Comparison of ENCODE assay signal across 12 cellular contexts in the genomic region with DNA sequence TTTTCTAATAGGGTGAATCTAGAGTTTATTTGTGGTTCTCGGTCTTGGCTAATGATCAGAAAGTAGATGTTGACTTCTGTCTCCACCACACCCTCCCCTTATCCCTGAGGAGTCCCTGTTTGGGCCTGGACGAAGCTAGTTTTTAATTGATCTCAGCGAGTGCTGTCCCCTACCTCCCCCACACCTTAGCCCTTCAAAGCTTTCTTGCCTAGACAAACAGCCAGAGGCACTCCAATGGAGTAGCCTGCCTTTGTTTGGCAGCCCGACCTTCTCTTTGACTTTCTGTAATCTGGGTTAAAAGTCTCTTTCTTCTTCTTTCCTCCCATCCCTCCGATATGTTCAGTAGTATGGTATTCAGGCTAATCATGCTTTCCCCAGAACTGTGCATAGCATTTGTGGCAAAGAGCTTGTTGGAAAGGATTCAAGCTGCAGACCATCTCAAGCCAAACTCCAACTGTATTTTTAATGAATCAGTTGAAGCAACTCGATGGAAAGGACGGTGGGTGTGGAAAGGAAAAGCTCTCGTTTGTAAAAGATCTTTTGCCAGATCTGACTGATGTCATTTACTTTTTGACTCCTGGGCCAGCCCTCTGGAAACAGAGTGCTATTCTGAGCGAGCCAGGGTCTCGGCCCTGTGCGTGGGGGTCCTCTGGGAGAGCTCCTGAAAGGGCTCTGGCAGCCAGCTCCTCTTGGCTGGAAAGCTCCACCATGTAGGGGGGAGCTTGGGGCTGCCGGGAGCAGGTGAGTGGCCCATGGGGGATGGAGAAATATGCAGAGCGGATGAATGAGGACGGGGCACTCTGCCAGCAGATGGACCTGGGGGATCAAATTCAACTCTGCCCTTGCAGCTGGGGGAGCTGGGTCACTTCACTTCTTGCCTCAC. TPM values are rescaled to one million over a fixed set of nuclear protein-coding genes. Genes with fewer than 3 reads are reported as not detected.
A peak's percentile ranks its signal among the peaks of the same experiment; 100 is the strongest.
DNase-seq lines count a peak whose midpoint lies in the region; ATAC-seq and TF ChIP-seq lines count a peak whose summit lies in the region.
"Had no signal": no experiment of that assay in that cellular context is flagged by ENCODE, and none has a peak within 500 bp of the region (broad histone marks: within the 10 kb centered on the region; RNA-seq: fewer than 3 reads in every experiment).

No MANE protein-coding gene starts in this region.

- intact Hi-C loops in left cardiac atrium (cut with DNase I), result no loop called here

- no peak for TF ChIP-seq CTCF in astrocyte of the spinal cord (IDR thresholded peaks at IDR 0.05; ENCODE audit: low read depth, low read length)
- TF ChIP-seq CTCF in tibial nerve (IDR thresholded peaks at IDR 0.05), result no peak

- no peak for TF ChIP-seq EP300 in tibial nerve (IDR thresholded peaks at IDR 0.05)

- in situ Hi-C loops in astrocyte of the spinal cord (cut with HindIII; ENCODE audit: low sequenced_read_pairs), result no loop called here

- H3K27ac ChIP-seq in tibial nerve, result peak overlapping the region in 3 of 4 donors; percentile 3 to 74 (median 66)
- H3K27ac ChIP-seq: testis had no signal

- H3K27me3 ChIP-seq in tibial nerve, result no peaks in the 10 kb centered on the region
- H3K27me3 ChIP-seq: testis had no signal

- H3K4me3 ChIP-seq in astrocyte of the spinal cord (ENCODE audit: low read depth, low read length) (no peak overlapping the region), tibial nerve (no peak overlapping the region)
- H3K4me3 ChIP-seq: testis had no signal

- ATAC-seq in left cardiac atrium (peak in 1 of 2 donors; percentile 26), HG02678 (IDR thresholded peaks at IDR 0.05; ENCODE audit: unreplicated experiment) (no peak), HG02981 (IDR thresholded peaks at IDR 0.05; ENCODE audit: unreplicated experiment) (no peak)

- DNase-seq in NCI-H128 (lab: John Stamatoyannopoulos, UW; ENCODE audit: unreplicated experiment) (peak; percentile 8), astrocyte of the spinal cord (ENCODE audit: low read depth, low spot score) (peak; percentile 79), left cardiac atrium (peak; percentile 41), tibial nerve (ENCODE audit: low spot score in 2 of 2) (no peak), NCI-H524 treated with DMSO at 0.1 percent for 48 hours (lab: John Stamatoyannopoulos, UW) (no peak)
- DNase-seq: NCI-H526 treated with DMSO at 0.1 percent for 48 hours; stimulated activated CD4-positive, alpha-beta T cell treated with anti-CD3 and anti-CD28 coated beads, Interleukin-2, amount 100 ng/mL, for 48 hours; T-helper 2 cell; testis had no signal

- TF ChIP-seq POLR2A in tibial nerve (IDR thresholded peaks at IDR 0.05), result no peak

- H3K9me3 ChIP-seq in tibial nerve, result no peaks in the 10 kb centered on the region
- H3K9me3 ChIP-seq: testis had no signal

- no peaks in the 10 kb centered on the region for H3K36me3 ChIP-seq in tibial nerve

- WGBS in tibial nerve, 2 donors, result 23 to 30% methylated on average over 14 of the region's 14 CpGs

- H3K4me1 ChIP-seq in tibial nerve, result peaks cover 0 to 32% (median 0%) of the 10 kb centered on the region in 4 donors

RNA-seq across cellular contexts. Expression of gene FAM180A, which starts 4.5 kb away (rescaled TPM):
- total RNA-seq in left cardiac atrium (1 to 10 TPM; 2.0 to 3.6 TPM), tibial nerve (1 to 10 TPM; 2.1 to 7.7 (median 3.7) TPM)
- total RNA-seq: activated CD8-positive, alpha-beta memory T cell treated with anti-CD3 and anti-CD28 coated beads for 36 hours had no signal

RNA-seq across cellular contexts. Expression of gene SLC13A4, which starts 16.2 kb away (rescaled TPM):
- not detected for total RNA-seq in left cardiac atrium
- total RNA-seq in tibial nerve, result not detected
- total RNA-seq: activated CD8-positive, alpha-beta memory T cell treated with anti-CD3 and anti-CD28 coated beads for 36 hours had no signal

Comparison
In these comparisons a context has a peak if more than half of its experiments do, and no peak if none do; other contexts are left out.
1. DNase-seq: peak in NCI-H128 (single experiment), astrocyte of the spinal cord (single experiment) and left cardiac atrium (single experiment); none in tibial nerve (0 of 2) and NCI-H524 treated with DMSO at 0.1 percent for 48 hours (single experiment).